In genomic region chr1:155227261-155228095, GRCh38 we compare ENCODE assay signal across 1 cellular context.
TF ChIP-seq lines count a peak whose summit lies in the region.

No MANE protein-coding gene starts in this region.

TF ChIP-seq in H1, 55 proteins besides CTCF, POLR2A, EP300 and RAD21:
- TF ChIP-seq SP1 (IDR thresholded peaks at IDR 0.05; ENCODE audit: low read depth, low read length) (peak; percentile 97), KDM4A (IDR thresholded peaks at IDR 0.05; ENCODE audit: low read depth, low read length, severe bottlenecking) (no peak), SRF (IDR thresholded peaks at IDR 0.05; ENCODE audit: low read depth, low read length) (0 out of 2 replicates have a peak, but pooled peaks have one; percentile 22), USF2 (IDR thresholded peaks at IDR 0.05; ENCODE audit: low read length) (no peak), BRCA1 (IDR thresholded peaks at IDR 0.05; ENCODE audit: low read depth, low read length) (no peak), ASH2L (IDR thresholded peaks at IDR 0.05; ENCODE audit: low read length) (peak; percentile 12), BCL11A (IDR thresholded peaks at IDR 0.05; ENCODE audit: low read depth in 2 of 2, low read length in 2 of 2) (no peak), CHD2 (IDR thresholded peaks at IDR 0.05; ENCODE audit: low read length) (peak; percentile 87), TAF1 (IDR thresholded peaks at IDR 0.05; ENCODE audit: low read depth, low read length) (peak; percentile 92), PHF8 (conservative IDR thresholded peaks at IDR 0.05; ENCODE audit: low read depth, low read length) (peak; percentile 66), CBX5 (IDR thresholded peaks at IDR 0.05; ENCODE audit: low read depth, low read length) (no peak), SIRT6 (IDR thresholded peaks at IDR 0.05; ENCODE audit: low read length) (no peak), GTF2F1 (IDR thresholded peaks at IDR 0.05; ENCODE audit: borderline replicate concordance, low read depth, low read length) (no peak), SIX5 (IDR thresholded peaks at IDR 0.05; ENCODE audit: low read depth, low read length) (no peak), RFX5 (IDR thresholded peaks at IDR 0.05; ENCODE audit: borderline replicate concordance, low read depth, low read length) (no peak), SP2 (IDR thresholded peaks at IDR 0.05; ENCODE audit: low read length) (peak; percentile 80), POU5F1 (IDR thresholded peaks at IDR 0.05; ENCODE audit: low read depth, low read length) (no peak), YY1 (IDR thresholded peaks at IDR 0.05; ENCODE audit: low read depth, low read length) (peak; percentile 80), ZNF274 (IDR thresholded peaks at IDR 0.05; ENCODE audit: borderline replicate concordance, extremely low read depth, low read length) (no peak), NRF1 (IDR thresholded peaks at IDR 0.05; ENCODE audit: low read depth, low read length) (peak; percentile 92), MAFK (IDR thresholded peaks at IDR 0.05; ENCODE audit: low read depth, low read length) (no peak), EGR1 (IDR thresholded peaks at IDR 0.05; ENCODE audit: borderline replicate concordance, low read depth, low read length) (peak; percentile 80; the same call in 1 of the 2 replicates), SP4 (IDR thresholded peaks at IDR 0.05; ENCODE audit: low read length) (peak; percentile 12; the same call in 1 of the 2 replicates), POLR2AphosphoS5 (IDR thresholded peaks at IDR 0.05; ENCODE audit: low read depth, low read length) (peak; percentile 87), KDM5A (IDR thresholded peaks at IDR 0.05; ENCODE audit: low read length) (no peak), SIN3A (conservative IDR thresholded peaks at IDR 0.05 in 1 of 2, IDR thresholded peaks at IDR 0.05 in 1 of 2; ENCODE audit: low read depth in 1 of 2, low read length in 2 of 2) (peak in 1 of 2 experiments; percentile 44; a peak in 1 of 4 replicates), TAF7 (optimal IDR thresholded peaks at IDR 0.05; ENCODE audit: borderline replicate concordance, low read depth, low read length) (peak; percentile 46), RBBP5 (IDR thresholded peaks at IDR 0.05; ENCODE audit: borderline replicate concordance, low read depth, low read length) (0 out of 2 replicates have a peak, but pooled peaks have one; percentile 19), CEBPB (IDR thresholded peaks at IDR 0.05; ENCODE audit: low read depth, low read length) (no peak; the same call in 1 of the 2 replicates), JUN (IDR thresholded peaks at IDR 0.05; ENCODE audit: low read depth, low read length) (no peak), JUND (IDR thresholded peaks at IDR 0.05; ENCODE audit: low read length) (peak; percentile 12; the same call in 1 of the 2 replicates), SUZ12 (IDR thresholded peaks at IDR 0.05; ENCODE audit: low read length) (no peak), SAP30 (IDR thresholded peaks at IDR 0.05; ENCODE audit: insufficient read depth, insufficient replicate concordance, low read length) (no peak), BACH1 (IDR thresholded peaks at IDR 0.05; ENCODE audit: low read length) (peak; percentile 34), GABPA (IDR thresholded peaks at IDR 0.05; ENCODE audit: borderline replicate concordance, insufficient read depth, low read length) (no peak), KDM1A (IDR thresholded peaks at IDR 0.05; ENCODE audit: borderline replicate concordance, low read length) (no peak), TCF12 (IDR thresholded peaks at IDR 0.05; ENCODE audit: low read depth, low read length) (no peak), ATF2 (IDR thresholded peaks at IDR 0.05; ENCODE audit: low read length) (0 out of 2 replicates have a peak, but pooled peaks have one; percentile 58), HDAC2 (IDR thresholded peaks at IDR 0.05; ENCODE audit: borderline replicate concordance in 1 of 2, low read depth in 2 of 2, low read length in 2 of 2) (0 out of 4 replicates have a peak, but pooled peaks of 1 of the 2 experiments have one; percentile 70), RXRA (IDR thresholded peaks at IDR 0.05; ENCODE audit: insufficient read depth, low read depth, low read length) (no peak), EZH2 (IDR thresholded peaks at IDR 0.05; ENCODE audit: low read depth, low read length, severe bottlenecking) (no peak), HDAC6 (IDR thresholded peaks at IDR 0.05; ENCODE audit: low read depth, low read length) (no peak), TEAD4 (IDR thresholded peaks at IDR 0.05; ENCODE audit: low read depth, low read length) (no peak), FOSL1 (IDR thresholded peaks at IDR 0.05; ENCODE audit: insufficient read depth, low read depth, low read length) (no peak), CBX8 (IDR thresholded peaks at IDR 0.05; ENCODE audit: borderline replicate concordance, low read depth, low read length) (no peak), CHD1 (IDR thresholded peaks at IDR 0.05; ENCODE audit: low read depth, low read length) (no peak), ATF3 (IDR thresholded peaks at IDR 0.05; ENCODE audit: insufficient read depth, low read depth, low read length) (no peak), RNF2 (IDR thresholded peaks at IDR 0.05; ENCODE audit: borderline replicate concordance, low read depth, low read length, missing control alignments, poor library complexity, severe bottlenecking) (no peak), CTBP2 (IDR thresholded peaks at IDR 0.05; ENCODE audit: borderline replicate concordance, insufficient read depth, insufficient read length, low read length) (no peak), TBP (IDR thresholded peaks at IDR 0.05; ENCODE audit: low read depth, low read length) (peak; percentile 73), NANOG (IDR thresholded peaks at IDR 0.05; ENCODE audit: insufficient read depth, low read depth, low read length, poor library complexity, severe bottlenecking) (no peak), CREB1 (IDR thresholded peaks at IDR 0.05) (peak; percentile 42)
- TF ChIP-seq, protein P1, sequence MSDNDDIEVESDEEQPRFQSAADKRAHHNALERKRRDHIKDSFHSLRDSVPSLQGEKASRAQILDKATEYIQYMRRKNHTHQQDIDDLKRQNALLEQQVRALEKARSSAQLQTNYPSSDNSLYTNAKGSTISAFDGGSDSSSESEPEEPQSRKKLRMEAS (IDR thresholded peaks at IDR 0.05) = peak; percentile 26; the same call in 1 of the 2 replicates
- TF ChIP-seq, protein P2, sequence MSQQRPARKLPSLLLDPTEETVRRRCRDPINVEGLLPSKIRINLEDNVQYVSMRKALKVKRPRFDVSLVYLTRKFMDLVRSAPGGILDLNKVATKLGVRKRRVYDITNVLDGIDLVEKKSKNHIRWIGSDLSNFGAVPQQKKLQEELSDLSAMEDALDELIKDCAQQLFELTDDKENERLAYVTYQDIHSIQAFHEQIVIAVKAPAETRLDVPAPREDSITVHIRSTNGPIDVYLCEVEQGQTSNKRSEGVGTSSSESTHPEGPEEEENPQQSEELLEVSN (IDR thresholded peaks at IDR 0.05) = peak; percentile 85
- TF ChIP-seq, protein P3, sequence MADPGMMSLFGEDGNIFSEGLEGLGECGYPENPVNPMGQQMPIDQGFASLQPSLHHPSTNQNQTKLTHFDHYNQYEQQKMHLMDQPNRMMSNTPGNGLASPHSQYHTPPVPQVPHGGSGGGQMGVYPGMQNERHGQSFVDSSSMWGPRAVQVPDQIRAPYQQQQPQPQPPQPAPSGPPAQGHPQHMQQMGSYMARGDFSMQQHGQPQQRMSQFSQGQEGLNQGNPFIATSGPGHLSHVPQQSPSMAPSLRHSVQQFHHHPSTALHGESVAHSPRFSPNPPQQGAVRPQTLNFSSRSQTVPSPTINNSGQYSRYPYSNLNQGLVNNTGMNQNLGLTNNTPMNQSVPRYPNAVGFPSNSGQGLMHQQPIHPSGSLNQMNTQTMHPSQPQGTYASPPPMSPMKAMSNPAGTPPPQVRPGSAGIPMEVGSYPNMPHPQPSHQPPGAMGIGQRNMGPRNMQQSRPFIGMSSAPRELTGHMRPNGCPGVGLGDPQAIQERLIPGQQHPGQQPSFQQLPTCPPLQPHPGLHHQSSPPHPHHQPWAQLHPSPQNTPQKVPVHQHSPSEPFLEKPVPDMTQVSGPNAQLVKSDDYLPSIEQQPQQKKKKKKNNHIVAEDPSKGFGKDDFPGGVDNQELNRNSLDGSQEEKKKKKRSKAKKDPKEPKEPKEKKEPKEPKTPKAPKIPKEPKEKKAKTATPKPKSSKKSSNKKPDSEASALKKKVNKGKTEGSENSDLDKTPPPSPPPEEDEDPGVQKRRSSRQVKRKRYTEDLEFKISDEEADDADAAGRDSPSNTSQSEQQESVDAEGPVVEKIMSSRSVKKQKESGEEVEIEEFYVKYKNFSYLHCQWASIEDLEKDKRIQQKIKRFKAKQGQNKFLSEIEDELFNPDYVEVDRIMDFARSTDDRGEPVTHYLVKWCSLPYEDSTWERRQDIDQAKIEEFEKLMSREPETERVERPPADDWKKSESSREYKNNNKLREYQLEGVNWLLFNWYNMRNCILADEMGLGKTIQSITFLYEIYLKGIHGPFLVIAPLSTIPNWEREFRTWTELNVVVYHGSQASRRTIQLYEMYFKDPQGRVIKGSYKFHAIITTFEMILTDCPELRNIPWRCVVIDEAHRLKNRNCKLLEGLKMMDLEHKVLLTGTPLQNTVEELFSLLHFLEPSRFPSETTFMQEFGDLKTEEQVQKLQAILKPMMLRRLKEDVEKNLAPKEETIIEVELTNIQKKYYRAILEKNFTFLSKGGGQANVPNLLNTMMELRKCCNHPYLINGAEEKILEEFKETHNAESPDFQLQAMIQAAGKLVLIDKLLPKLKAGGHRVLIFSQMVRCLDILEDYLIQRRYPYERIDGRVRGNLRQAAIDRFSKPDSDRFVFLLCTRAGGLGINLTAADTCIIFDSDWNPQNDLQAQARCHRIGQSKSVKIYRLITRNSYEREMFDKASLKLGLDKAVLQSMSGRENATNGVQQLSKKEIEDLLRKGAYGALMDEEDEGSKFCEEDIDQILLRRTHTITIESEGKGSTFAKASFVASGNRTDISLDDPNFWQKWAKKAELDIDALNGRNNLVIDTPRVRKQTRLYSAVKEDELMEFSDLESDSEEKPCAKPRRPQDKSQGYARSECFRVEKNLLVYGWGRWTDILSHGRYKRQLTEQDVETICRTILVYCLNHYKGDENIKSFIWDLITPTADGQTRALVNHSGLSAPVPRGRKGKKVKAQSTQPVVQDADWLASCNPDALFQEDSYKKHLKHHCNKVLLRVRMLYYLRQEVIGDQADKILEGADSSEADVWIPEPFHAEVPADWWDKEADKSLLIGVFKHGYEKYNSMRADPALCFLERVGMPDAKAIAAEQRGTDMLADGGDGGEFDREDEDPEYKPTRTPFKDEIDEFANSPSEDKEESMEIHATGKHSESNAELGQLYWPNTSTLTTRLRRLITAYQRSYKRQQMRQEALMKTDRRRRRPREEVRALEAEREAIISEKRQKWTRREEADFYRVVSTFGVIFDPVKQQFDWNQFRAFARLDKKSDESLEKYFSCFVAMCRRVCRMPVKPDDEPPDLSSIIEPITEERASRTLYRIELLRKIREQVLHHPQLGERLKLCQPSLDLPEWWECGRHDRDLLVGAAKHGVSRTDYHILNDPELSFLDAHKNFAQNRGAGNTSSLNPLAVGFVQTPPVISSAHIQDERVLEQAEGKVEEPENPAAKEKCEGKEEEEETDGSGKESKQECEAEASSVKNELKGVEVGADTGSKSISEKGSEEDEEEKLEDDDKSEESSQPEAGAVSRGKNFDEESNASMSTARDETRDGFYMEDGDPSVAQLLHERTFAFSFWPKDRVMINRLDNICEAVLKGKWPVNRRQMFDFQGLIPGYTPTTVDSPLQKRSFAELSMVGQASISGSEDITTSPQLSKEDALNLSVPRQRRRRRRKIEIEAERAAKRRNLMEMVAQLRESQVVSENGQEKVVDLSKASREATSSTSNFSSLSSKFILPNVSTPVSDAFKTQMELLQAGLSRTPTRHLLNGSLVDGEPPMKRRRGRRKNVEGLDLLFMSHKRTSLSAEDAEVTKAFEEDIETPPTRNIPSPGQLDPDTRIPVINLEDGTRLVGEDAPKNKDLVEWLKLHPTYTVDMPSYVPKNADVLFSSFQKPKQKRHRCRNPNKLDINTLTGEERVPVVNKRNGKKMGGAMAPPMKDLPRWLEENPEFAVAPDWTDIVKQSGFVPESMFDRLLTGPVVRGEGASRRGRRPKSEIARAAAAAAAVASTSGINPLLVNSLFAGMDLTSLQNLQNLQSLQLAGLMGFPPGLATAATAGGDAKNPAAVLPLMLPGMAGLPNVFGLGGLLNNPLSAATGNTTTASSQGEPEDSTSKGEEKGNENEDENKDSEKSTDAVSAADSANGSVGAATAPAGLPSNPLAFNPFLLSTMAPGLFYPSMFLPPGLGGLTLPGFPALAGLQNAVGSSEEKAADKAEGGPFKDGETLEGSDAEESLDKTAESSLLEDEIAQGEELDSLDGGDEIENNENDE (IDR thresholded peaks at IDR 0.05; ENCODE audit: insufficient replicate concordance, low read length) = no peak
